Comparison of ENCODE assay signal across 28 cellular contexts in genomic region chr9:121811140-121811539, GRCh38.
"Had no signal": no experiment of that assay in that cellular context is flagged by ENCODE, and none has a peak within 500 bp of the region (broad histone marks: within the 10 kb centered on the region; RNA-seq: fewer than 3 reads in every experiment).

No MANE protein-coding gene starts in this region.

- H3K36me3 ChIP-seq: esophagus muscularis mucosa, gastroesophageal sphincter, heart left ventricle, ovary, spleen, tibial artery had no signal

- H3K4me3 ChIP-seq: esophagus muscularis mucosa, gastroesophageal sphincter, heart left ventricle, ovary, psoas muscle, skin epidermis, spleen, testis, tibial artery had no signal

- H3K27me3 ChIP-seq: esophagus muscularis mucosa, foreskin keratinocyte, gastroesophageal sphincter, heart left ventricle, ovary, spleen, testis, tibial artery had no signal

- DNase-seq: effector CD8-positive, alpha-beta T cell; foreskin keratinocyte; heart left ventricle; hippocampal formation; left colon; left ventricle myocardium superior; mesenchymal stem cell; naive thymus-derived CD8-positive, alpha-beta T cell; nephron progenitor cell; occipital lobe; ovary; posterior cingulate gyrus; psoas muscle; spleen; stimulated activated CD4-positive, alpha-beta T cell treated with anti-CD3 and anti-CD28 coated beads, Interleukin-4, amount 100 ng/mL, for 4 hours; stimulated activated naive CD8-positive, alpha-beta T cell treated with anti-CD3 and anti-CD28 coated beads, Interleukin-15, Interleukin-2, amounts not matched to agents 100 U/mL and 50 U/mL, for 24 hours; substantia nigra; testis; tibial artery had no signal

- H3K27ac ChIP-seq: esophagus muscularis mucosa, foreskin keratinocyte, gastroesophageal sphincter, heart left ventricle, ovary, psoas muscle, skin epidermis, spleen, testis, tibial artery had no signal

- ATAC-seq: foreskin keratinocyte; gastroesophageal sphincter; heart left ventricle; left colon; left ventricle myocardium superior; naive thymus-derived CD8-positive, alpha-beta T cell; psoas muscle; right cardiac atrium; stimulated activated memory B cell treated with anti-CD40 and anti-IgM and Interleukin-4, amounts not matched to agents 10 μg/mL and 1 μg/mL and 100 μg/mL, for 72 hours; stimulated activated naive CD8-positive, alpha-beta T cell treated with anti-CD3 and anti-CD28 coated beads, Interleukin-15, Interleukin-2, amounts not matched to agents 100 U/mL and 50 U/mL, for 24 hours had no signal

- FAIRE-seq: colon, endothelial cell of umbilical vein, islet of Langerhans, urothelium cell line had no signal

- H3K9me3 ChIP-seq: esophagus muscularis mucosa, gastroesophageal sphincter, heart left ventricle, ovary, psoas muscle, spleen, testis, tibial artery had no signal

- H3K4me1 ChIP-seq: foreskin keratinocyte, gastroesophageal sphincter, psoas muscle, spleen, testis, tibial artery had no signal
